8 cellular contexts compared by ENCODE assay signal in genomic region chr11:103682318-103683184, GRCh38.
DNase-seq lines count a peak whose midpoint lies in the region; ATAC-seq and TF ChIP-seq lines count a peak whose summit lies in the region.

No MANE protein-coding gene starts in this region.

- TF ChIP-seq CTCF in WERI-Rb-1 (IDR thresholded peaks at IDR 0.05; ENCODE audit: low read depth, low read length): peak; percentile 86
- peak; percentile 70 for TF ChIP-seq CTCF in colonic mucosa (IDR thresholded peaks at IDR 0.05)
- peak; percentile 59 to 67 for TF ChIP-seq CTCF in left lung (IDR thresholded peaks at IDR 0.05)

- ATAC-seq in GM18870 (IDR thresholded peaks at IDR 0.05; ENCODE audit: unreplicated experiment) (peak; percentile 92), HG03064 (IDR thresholded peaks at IDR 0.05; ENCODE audit: low read depth, unreplicated experiment) (peak; percentile 91), left lung (peak; percentile 100)

- no peak overlapping the region for H3K9ac ChIP-seq in colonic mucosa (ENCODE audit: low read depth in 2 of 2, low read length in 2 of 2)

- H3K27me3 ChIP-seq in WERI-Rb-1 (ENCODE audit: insufficient read depth, low read depth, severe bottlenecking): no peaks in the 10 kb centered on the region
- no peaks in the 10 kb centered on the region for H3K27me3 ChIP-seq in colonic mucosa
- H3K27me3 ChIP-seq in left lung: no peaks in the 10 kb centered on the region

- DNase-seq in Ammon's horn (ENCODE audit: low spot score): peak; percentile 93
- DNase-seq in NCI-H2196 treated with DMSO at 0.1 percent for 48 hours (lab: John Stamatoyannopoulos, UW; ENCODE audit: unreplicated experiment): peak; percentile 3
- DNase-seq in WERI-Rb-1: peak; percentile 77
- peak; percentile 60 for DNase-seq in colonic mucosa
- DNase-seq in left lung: peak in 1 of 2 donors; percentile 58
- peak; percentile 1 to 16 (median 11) for DNase-seq in stimulated activated CD4-positive, alpha-beta T cell treated with anti-CD3 and anti-CD28 coated beads, TNF-alpha, amount 100 ng/mL, for 48 hours (ENCODE audit: low read depth in 3 of 3)

- H3K36me3 ChIP-seq in WERI-Rb-1 (no peaks in the 10 kb centered on the region), colonic mucosa (no peaks in the 10 kb centered on the region), left lung (no peaks in the 10 kb centered on the region)

- peaks cover 4% of the 10 kb centered on the region for H3K4me1 ChIP-seq in colonic mucosa
- no peaks in the 10 kb centered on the region for H3K4me1 ChIP-seq in left lung

- intact Hi-C loops in colonic mucosa (cut with DNase I) (loop anchor here (5.0 to 10.0 kb wide), 3 partner anchors 242 to 652 kb away; no protein-coding TSS in a partner anchor), left lung (cut with DNase I) (no loop called here)

- no peak overlapping the region for H3K27ac ChIP-seq in WERI-Rb-1
- no peak overlapping the region for H3K27ac ChIP-seq in colonic mucosa
- no peak overlapping the region for H3K27ac ChIP-seq in left lung

- H3K9me3 ChIP-seq in WERI-Rb-1 (ENCODE audit: severe bottlenecking) (no peaks in the 10 kb centered on the region), colonic mucosa (no peaks in the 10 kb centered on the region), left lung (no peaks in the 10 kb centered on the region)

- H3K4me3 ChIP-seq in WERI-Rb-1 (ENCODE audit: low read depth, low read length) (no peak overlapping the region), colonic mucosa (no peak overlapping the region), left lung (no peak overlapping the region)
